ENCODE assay signal across 31 cellular contexts in the genomic region with DNA sequence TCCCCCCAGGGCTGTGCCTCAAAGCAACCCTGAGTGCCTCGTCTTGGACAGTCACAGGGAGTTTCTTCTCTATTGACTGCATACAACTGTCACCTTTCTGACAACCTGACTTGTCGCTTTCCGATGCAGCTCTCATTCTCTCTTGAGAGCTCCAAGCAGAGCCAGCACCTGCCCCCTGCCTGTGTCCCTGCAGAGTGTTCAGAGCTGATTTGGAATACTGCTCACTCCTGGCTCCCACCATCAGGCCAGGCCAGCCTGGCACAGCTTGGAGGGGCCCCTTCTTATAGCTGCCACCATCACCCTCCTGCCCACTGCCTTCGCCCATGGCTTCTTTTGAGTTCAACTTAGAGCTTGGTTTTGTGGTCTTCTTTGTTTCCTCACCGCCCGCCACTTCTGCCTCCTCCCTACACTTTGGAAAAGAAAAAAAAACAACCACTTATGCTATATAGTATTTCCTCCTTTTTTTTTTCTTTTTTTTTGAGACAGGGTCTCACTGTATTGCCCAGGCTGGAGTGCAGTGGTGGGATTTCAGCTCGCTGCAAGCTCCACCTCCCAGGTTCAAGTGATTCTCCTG. TPM values are rescaled to one million over a fixed set of nuclear protein-coding genes. Genes with fewer than 3 reads are reported as not detected.
A peak's percentile ranks its signal among the peaks of the same experiment; 100 is the strongest.
DNase-seq lines count a peak whose midpoint lies in the region; ATAC-seq and TF ChIP-seq lines count a peak whose summit lies in the region.
"Had no signal": no experiment of that assay in that cellular context is flagged by ENCODE, and none has a peak within 500 bp of the region (broad histone marks: within the 10 kb centered on the region; RNA-seq: fewer than 3 reads in every experiment).

No MANE protein-coding gene starts in this region.

- no peaks in the 10 kb centered on the region for H3K36me3 Mint-ChIP-seq in stimulated activated effector memory CD8-positive, alpha-beta T cell treated with anti-CD3 and anti-CD28 coated beads, Interleukin-12 subunit alpha, Interleukin-12 subunit beta, amount 100 ng/mL, for 72 hours
- H3K36me3 Mint-ChIP-seq: natural killer cell treated with Interleukin-12 subunit alpha and Interleukin-12 subunit beta and Interleukin-15 and Interleukin-18, amount 100 ng/mL, for 72 hours had no signal

- no peak for ATAC-seq in heart left ventricle
- no peak for ATAC-seq in left cardiac atrium
- ATAC-seq in stimulated activated effector memory CD8-positive, alpha-beta T cell treated with anti-CD3 and anti-CD28 coated beads, Interleukin-12 subunit alpha, Interleukin-12 subunit beta, amount 100 ng/mL, for 72 hours: peak; percentile 39
- ATAC-seq: GM12878, left lobe of liver, PC-3, right lobe of liver had no signal

- H3K27ac Mint-ChIP-seq in stimulated activated effector memory CD8-positive, alpha-beta T cell treated with anti-CD3 and anti-CD28 coated beads, Interleukin-12 subunit alpha, Interleukin-12 subunit beta, amount 100 ng/mL, for 72 hours: peak overlapping the region; percentile 29
- H3K27ac Mint-ChIP-seq: CD4-positive, alpha-beta T cell; T-helper 1 cell treated with Interleukin-12 subunit alpha and Interleukin-12 subunit beta and Interleukin-4 antibody, amounts not matched to agents 30 μg/mL and 1 μg/mL, for 36 hours had no signal

- no peak for TF ChIP-seq CTCF in heart left ventricle (IDR thresholded peaks at IDR 0.05)
- TF ChIP-seq CTCF in coronary artery (IDR thresholded peaks at IDR 0.05): no peak

- no peaks in the 10 kb centered on the region for H3K9me3 ChIP-seq in heart left ventricle
- H3K9me3 ChIP-seq: adrenal gland, breast epithelium, HAP-1, pancreas, right lobe of liver, suprapubic skin, uterus had no signal

- DNase-seq in heart left ventricle (no peak), left cardiac atrium (no peak), KG1 (lab: John Stamatoyannopoulos, UW) (peak; percentile 43), coronary artery (ENCODE audit: low spot score) (no peak), SW480 (ENCODE audit: low spot score) (no peak), EL (no peak), activated gamma-delta T cell (lab: John Stamatoyannopoulos, UW) (no peak)
- DNase-seq in stimulated activated effector memory CD8-positive, alpha-beta T cell treated with anti-CD3 and anti-CD28 coated beads, Interleukin-12 subunit alpha, Interleukin-12 subunit beta, amount 100 ng/mL, for 72 hours (ENCODE audit: low spot score in 2 of 2): no peak
- DNase-seq: ACHN; activated CD4-positive, alpha-beta T cell treated with anti-CD3 and anti-CD28 coated beads, Interleukin-2, amount 50 U/mL, for 1 hour; activated effector memory CD4-positive, alpha-beta T cell treated with Interleukin-2 at 50 U/mL for 16 hours; adrenal gland; CD4-positive, alpha-beta T cell; dermis blood vessel endothelial cell; midbrain; NCI-H1930; NCI-H226; NCI-H774; pancreas; PC-3; right lobe of liver; stimulated activated CD8-positive, alpha-beta memory T cell treated with anti-CD3 and anti-CD28 coated beads, Interleukin-4, amount 100 ng/mL, for 48 hours; uterus had no signal

- 83 to 87% (median 85%) methylated on average over 7 of the region's 7 CpGs for WGBS in heart left ventricle, 4 donors

- H3K36me3 ChIP-seq in heart left ventricle: peaks cover 0 to 51% (median 0%) of the 10 kb centered on the region in 9 donors
- H3K36me3 ChIP-seq: adrenal gland, breast epithelium, HAP-1, pancreas, right lobe of liver, suprapubic skin, uterus had no signal

- H3K4me1 Mint-ChIP-seq in stimulated activated effector memory CD8-positive, alpha-beta T cell treated with anti-CD3 and anti-CD28 coated beads, Interleukin-12 subunit alpha, Interleukin-12 subunit beta, amount 100 ng/mL, for 72 hours: peaks cover 10% of the 10 kb centered on the region

- intact Hi-C loops in heart left ventricle (cut with DNase I) (no loop called here), left cardiac atrium (cut with DNase I) (no loop called here)

- H3K9me3 Mint-ChIP-seq in stimulated activated effector memory CD8-positive, alpha-beta T cell treated with anti-CD3 and anti-CD28 coated beads, Interleukin-12 subunit alpha, Interleukin-12 subunit beta, amount 100 ng/mL, for 72 hours: no peaks in the 10 kb centered on the region
- H3K9me3 Mint-ChIP-seq: CD4-positive, alpha-beta T cell; natural killer cell treated with Interleukin-12 subunit alpha and Interleukin-12 subunit beta and Interleukin-15 and Interleukin-18, amount 100 ng/mL, for 72 hours; T-helper 1 cell treated with Interleukin-12 subunit alpha and Interleukin-12 subunit beta and Interleukin-4 antibody, amounts not matched to agents 30 μg/mL and 1 μg/mL, for 36 hours had no signal

- H3K4me3 ChIP-seq in heart left ventricle (no peak overlapping the region), coronary artery (no peak overlapping the region)
- H3K4me3 ChIP-seq: adrenal gland, breast epithelium, GM12878, HAP-1, pancreas, right lobe of liver, suprapubic skin, uterus had no signal

- H3K27me3 ChIP-seq in heart left ventricle: no peaks in the 10 kb centered on the region
- H3K27me3 ChIP-seq: adrenal gland, breast epithelium, pancreas, right lobe of liver, suprapubic skin, uterus had no signal

- H3K27ac ChIP-seq in heart left ventricle (peak overlapping the region in 9 of 12 donors; percentile 33 to 80 (median 65)), coronary artery (peak overlapping the region; percentile 41 to 79)
- H3K27ac ChIP-seq: adrenal gland, breast epithelium, pancreas, right lobe of liver, suprapubic skin had no signal

- no peak overlapping the region for H3K4me3 Mint-ChIP-seq in stimulated activated effector memory CD8-positive, alpha-beta T cell treated with anti-CD3 and anti-CD28 coated beads, Interleukin-12 subunit alpha, Interleukin-12 subunit beta, amount 100 ng/mL, for 72 hours
- H3K4me3 Mint-ChIP-seq: CD4-positive, alpha-beta T cell; natural killer cell treated with Interleukin-12 subunit alpha and Interleukin-12 subunit beta and Interleukin-15 and Interleukin-18, amount 100 ng/mL, for 72 hours; T-helper 1 cell treated with Interleukin-12 subunit alpha and Interleukin-12 subunit beta and Interleukin-4 antibody, amounts not matched to agents 30 μg/mL and 1 μg/mL, for 36 hours had no signal

- H3K4me1 ChIP-seq in heart left ventricle: peaks cover 0 to 64% (median 21%) of the 10 kb centered on the region in 12 donors
- H3K4me1 ChIP-seq: adrenal gland, breast epithelium, HAP-1, pancreas, right lobe of liver, suprapubic skin, uterus had no signal

- no peak for TF ChIP-seq POLR2A in heart left ventricle (IDR thresholded peaks at IDR 0.05)

RNA-seq across cellular contexts. Expression of gene NCF2, which starts 12.3 kb away (rescaled TPM):
- 10 to 100 TPM in 2 of 9 donors, 1 to 10 TPM in 7; 2.6 to 51.2 (median 5.1) TPM for total RNA-seq in heart left ventricle
- polyA plus RNA-seq in heart left ventricle: 1 to 10 TPM; 1.3 to 2.5 TPM
- total RNA-seq in left cardiac atrium: 10 to 100 TPM in 1 of 2 donors, 1 to 10 TPM in 1; 9.7 to 16.0 TPM
- total RNA-seq: dermis blood vessel endothelial cell, endothelial cell of umbilical vein had no signal

RNA-seq across cellular contexts. Expression of gene ARPC5, which starts 57.6 kb away (rescaled TPM):
- total RNA-seq in heart left ventricle (100 to 1,000 TPM in 1 of 9 donors, 10 to 100 TPM in 8; 24.6 to 105 (median 31.3) TPM), left cardiac atrium (10 to 100 TPM; 62.0 to 71.4 TPM)
- polyA plus RNA-seq in heart left ventricle: 10 to 100 TPM; 26.0 to 62.0 TPM
